ENCODE assay signal across 28 cellular contexts in genomic region chr17:11944587-11944986, GRCh38. TPM values are rescaled to one million over a fixed set of nuclear protein-coding genes. Genes with fewer than 3 reads are reported as not detected.
DNase-seq lines count a peak whose midpoint lies in the region; ATAC-seq, FAIRE-seq and TF ChIP-seq lines count a peak whose summit lies in the region.
"Had no signal": no experiment of that assay in that cellular context is flagged by ENCODE, and none has a peak within 500 bp of the region (broad histone marks: within the 10 kb centered on the region; RNA-seq: fewer than 3 reads in every experiment).

No MANE protein-coding gene starts in this region.

- dilution Hi-C loops in endothelial cell of umbilical vein (cut with MboI; ENCODE audit: extremely low pct_ligation_motif_present, low sequenced_read_pairs), result no loop called here

- FAIRE-seq in endothelial cell of umbilical vein (lab: Jason Lieb, UNC), result no peak
- FAIRE-seq: endometrium, TTC549 had no signal

- BruUV-seq in PC-3 (replicated peaks; lab: Mats Ljungman, UMichigan), result no TSS peak
- no TSS peak for BruUV-seq in endothelial cell of umbilical vein (replicated peaks; lab: Mats Ljungman, UMichigan)

- TF ChIP-seq CTCF in PC-3 (conservative IDR thresholded peaks at IDR 0.05; ENCODE audit: low read depth, low read length) (no peak), endothelial cell of umbilical vein (IDR thresholded peaks at IDR 0.05; ENCODE audit: extremely low read depth in 1 of 2, insufficient read depth in 1 of 2, low read depth in 1 of 2, low read length in 2 of 2) (no peak)

- H3K9ac ChIP-seq in PC-3 (ENCODE audit: low read length) (no peak overlapping the region), endothelial cell of umbilical vein (replicated peaks; ENCODE audit: extremely low read depth, insufficient read depth, low read length) (no peak overlapping the region), Karpas-422 (ENCODE audit: low read length) (no peak overlapping the region)
- H3K9ac ChIP-seq: BLaER1, parathyroid adenoma had no signal

- DNase-seq in ELR (ENCODE audit: low read depth) (peak; percentile 45), PC-3 (peak; percentile 81), endothelial cell of umbilical vein (ENCODE audit: low read depth, low spot score) (no peak), kidney tubule cell (ENCODE audit: low spot score) (peak; percentile 55), Karpas-422 (no peak), Right ventricle myocardium inferior (ENCODE audit: missing footprints) (no peak), SIG-M5 treated with dmso at 0.1 percent for 504 hours (lab: John Stamatoyannopoulos, UW; ENCODE audit: unreplicated experiment) (no peak)
- DNase-seq: activated CD4-positive, alpha-beta memory T cell treated with anti-CD3 and anti-CD28 coated beads for 36 hours; activated CD8-positive, alpha-beta memory T cell treated with anti-CD3 and anti-CD28 coated beads, Interleukin-2, amount 50 U/mL, for 4 hours; activated naive CD4-positive, alpha-beta T cell treated with anti-CD3 and anti-CD28 coated beads, Interleukin-2, amount 50 U/mL, for 16 hours; amniotic stem cell; DMS79; head of caudate nucleus; kidney glomerular epithelial cell; mucosa of descending colon; NCI-H1105 treated with DMSO at 0.1 percent for 48 hours; NCI-H2029 treated with DMSO at 0.1 percent for 48 hours; NCI-H69; right cardiac atrium; stimulated activated CD4-positive, alpha-beta T cell treated with anti-CD3 and anti-CD28 coated beads, Interleukin-4, amount 100 ng/mL, for 1 hour had no signal

- no peak overlapping the region for H3K4me3 ChIP-seq in PC-3 (ENCODE audit: low read length)
- H3K4me3 ChIP-seq in endothelial cell of umbilical vein (replicated peaks in 1 of 3; ENCODE audit: insufficient read depth in 1 of 3, low read depth in 1 of 3, low read length in 3 of 3), result no peak overlapping the region
- no peak overlapping the region for H3K4me3 ChIP-seq in Karpas-422 (ENCODE audit: low read length)
- H3K4me3 ChIP-seq: BLaER1, lung, mucosa of descending colon, SK-N-MC had no signal

- H3K9me3 ChIP-seq in PC-3 (ENCODE audit: low read length), result no peaks in the 10 kb centered on the region
- H3K9me3 ChIP-seq in endothelial cell of umbilical vein (replicated peaks; ENCODE audit: control insufficient read depth, insufficient read depth, low read length), result no peaks in the 10 kb centered on the region
- no peaks in the 10 kb centered on the region for H3K9me3 ChIP-seq in Karpas-422 (ENCODE audit: low read length)
- H3K9me3 ChIP-seq: BLaER1, mucosa of descending colon had no signal

- no peaks in the 10 kb centered on the region for H4K20me1 ChIP-seq in PC-3 (ENCODE audit: low read length)
- no peaks in the 10 kb centered on the region for H4K20me1 ChIP-seq in endothelial cell of umbilical vein (replicated peaks; ENCODE audit: control insufficient read depth, extremely low read depth, insufficient read depth, low read length)
- H4K20me1 ChIP-seq in Karpas-422 (ENCODE audit: insufficient read depth, low read depth, low read length), result no peaks in the 10 kb centered on the region
- H4K20me1 ChIP-seq: BLaER1 had no signal

- peak; percentile 67 for ATAC-seq in PC-3
- ATAC-seq in GM18502 (IDR thresholded peaks at IDR 0.05; ENCODE audit: poor library complexity, unreplicated experiment), result no peak
- ATAC-seq in Right ventricle myocardium inferior, result no peak
- ATAC-seq: mucosa of descending colon; natural killer cell treated with Interleukin-12 subunit alpha and Interleukin-12 subunit beta and Interleukin-15 and Interleukin-18, amount 100 ng/mL, for 72 hours; right cardiac atrium had no signal

- H3K27me3 ChIP-seq in PC-3 (ENCODE audit: low read length) (peaks cover 5% of the 10 kb centered on the region), endothelial cell of umbilical vein (ENCODE audit: control insufficient read depth in 2 of 2, insufficient read depth in 2 of 2, low read length in 2 of 2) (no peaks in the 10 kb centered on the region), Karpas-422 (ENCODE audit: low read length) (no peaks in the 10 kb centered on the region)
- H3K27me3 ChIP-seq: BLaER1 had no signal

- peaks cover 21% of the 10 kb centered on the region for H3K4me1 ChIP-seq in PC-3 (ENCODE audit: insufficient read depth, low read length)
- H3K4me1 ChIP-seq in endothelial cell of umbilical vein (ENCODE audit: control insufficient read depth, extremely low read depth, insufficient read depth, low read length), result no peaks in the 10 kb centered on the region
- H3K4me1 ChIP-seq in Karpas-422 (ENCODE audit: low read length), result no peaks in the 10 kb centered on the region
- H3K4me1 ChIP-seq: BLaER1, parathyroid adenoma had no signal

- H3K4me2 ChIP-seq in PC-3 (ENCODE audit: low read length) (peak overlapping the region; percentile 4), endothelial cell of umbilical vein (ENCODE audit: insufficient read depth, low read length) (no peak overlapping the region), Karpas-422 (ENCODE audit: low read depth, low read length, poor library complexity, severe bottlenecking) (no peak overlapping the region)
- H3K4me2 ChIP-seq: BLaER1 had no signal

- CTCF ChIA-PET in PC-3 (lab: Charles Lee) (no interaction called here), endothelial cell of umbilical vein (lab: Charles Lee) (interaction anchor here (1.1 to 1.4 kb wide), 2 partner anchors 9 to 10 kb away, joined by 3 to 4 read pairs; no protein-coding TSS in a partner anchor)

- H3K79me2 ChIP-seq in PC-3 (ENCODE audit: low read length) (no peaks in the 10 kb centered on the region), endothelial cell of umbilical vein (ENCODE audit: control insufficient read depth, insufficient read depth, low read length) (no peaks in the 10 kb centered on the region), Karpas-422 (ENCODE audit: low read length) (no peaks in the 10 kb centered on the region)
- H3K79me2 ChIP-seq: parathyroid adenoma had no signal

- no peak for TF ChIP-seq POLR2A in endothelial cell of umbilical vein (IDR thresholded peaks at IDR 0.05; ENCODE audit: low read depth, low read length)

- H2AFZ ChIP-seq in PC-3 (ENCODE audit: low read length) (peak overlapping the region; percentile 39), endothelial cell of umbilical vein (ENCODE audit: low read depth, low read length) (no peak overlapping the region), Karpas-422 (ENCODE audit: low read length) (no peak overlapping the region)
- H2AFZ ChIP-seq: parathyroid adenoma had no signal

- no peaks in the 10 kb centered on the region for H3F3A ChIP-seq in PC-3 (ENCODE audit: low read length, unreplicated experiment)

- POLR2A ChIA-PET in PC-3 (lab: Charles Lee; ENCODE audit: unreplicated experiment), result no interaction called here
- POLR2A ChIA-PET in endothelial cell of umbilical vein (lab: Charles Lee), result no interaction called here

- H3K9me1 ChIP-seq in endothelial cell of umbilical vein (replicated peaks; ENCODE audit: control insufficient read depth, extremely low read depth, insufficient read depth, low read length), result no peaks in the 10 kb centered on the region

- H3K36me3 ChIP-seq in PC-3 (ENCODE audit: low read depth, low read length) (no peaks in the 10 kb centered on the region), endothelial cell of umbilical vein (ENCODE audit: control insufficient read depth in 2 of 2, extremely low read depth in 1 of 2, insufficient read depth in 2 of 2, low read length in 2 of 2) (no peaks in the 10 kb centered on the region), Karpas-422 (ENCODE audit: insufficient read depth, low read length) (no peaks in the 10 kb centered on the region)
- H3K36me3 ChIP-seq: BLaER1 had no signal

- intact Hi-C loops in PC-3 (cut with micrococcal nuclease), result no loop called here
- intact Hi-C loops in endothelial cell of umbilical vein (cut with micrococcal nuclease), result no loop called here
- intact Hi-C loops in Right ventricle myocardium inferior (cut with DNase I), result no loop called here

- H3K27ac ChIP-seq in PC-3 (ENCODE audit: low read length) (no peak overlapping the region), endothelial cell of umbilical vein (ENCODE audit: insufficient read depth, low read depth, low read length) (no peak overlapping the region), Karpas-422 (ENCODE audit: low read length) (no peak overlapping the region)
- H3K27ac ChIP-seq: BLaER1, parathyroid adenoma, SK-N-MC had no signal

- H3K9me2 ChIP-seq in PC-3 (replicated peaks; ENCODE audit: low read length) (no peaks in the 10 kb centered on the region), Karpas-422 (replicated peaks; ENCODE audit: insufficient read depth, low read length) (no peaks in the 10 kb centered on the region)

TF ChIP-seq in endothelial cell of umbilical vein, 7 proteins besides CTCF, POLR2A, EP300 and RAD21:
- TF ChIP-seq GATA2 (IDR thresholded peaks at IDR 0.05; ENCODE audit: insufficient read depth, insufficient read length, low read depth, low read length) (peak; percentile 61), MAX (IDR thresholded peaks at IDR 0.05; ENCODE audit: insufficient read depth, insufficient read length) (no peak), POLR2AphosphoS5 (IDR thresholded peaks at IDR 0.05; ENCODE audit: insufficient read depth, low read depth, low read length) (no peak), JUN (IDR thresholded peaks at IDR 0.05; ENCODE audit: borderline replicate concordance, insufficient read depth, insufficient read length, low read depth) (no peak), FOS (IDR thresholded peaks at IDR 0.05; ENCODE audit: borderline replicate concordance, insufficient read depth, low read length) (peak; percentile 5), MYC (IDR thresholded peaks at IDR 0.05; ENCODE audit: low read depth, low read length) (no peak), EZH2 (IDR thresholded peaks at IDR 0.05; ENCODE audit: borderline replicate concordance, low read depth, low read length, severe bottlenecking) (no peak)

RNA-seq across cellular contexts. Expression of gene ZNF18, which starts 52.7 kb away (rescaled TPM):
- total RNA-seq in PC-3 (2014; rRNA removed), result 7.4 and 10.1 TPM in 2 replicates
- total RNA-seq in endothelial cell of umbilical vein, result 4.2 and 5.8 TPM in 2 replicates
- 2.3 and 2.4 TPM in 2 replicates for polyA plus RNA-seq in endothelial cell of umbilical vein
- 3.4 and 3.7 TPM in 2 replicates for polyA plus RNA-seq in endothelial cell of umbilical vein (2011; cell fraction: cytosol; rRNA removed)
- polyA plus RNA-seq in endothelial cell of umbilical vein (2011; cell fraction: nucleus; rRNA removed), result 8.5 and 9.4 TPM in 2 replicates
- 4.7 and 6.2 TPM in 2 replicates for polyA plus RNA-seq in endothelial cell of umbilical vein (2012)
- polyA minus RNA-seq in endothelial cell of umbilical vein, result 6.3 and 7.5 TPM in 2 replicates
- 0.82 TPM for polyA minus RNA-seq in endothelial cell of umbilical vein (2011; cell fraction: cytosol; rRNA and poly(A)+ RNA removed)
- 2.0 and 3.2 TPM in 2 replicates for polyA minus RNA-seq in endothelial cell of umbilical vein (2011; cell fraction: nucleus; rRNA and poly(A)+ RNA removed)
- 13.9 and 15.4 TPM in 2 replicates for total RNA-seq in Karpas-422 (2014; rRNA removed; shearing (Covaris generic); ENCODE audit: low replicate concordance)
- 4.5 TPM for total RNA-seq in Right ventricle myocardium inferior

Comparison
In these comparisons a context has a peak if more than half of its experiments do, and no peak if none do; other contexts are left out.
1. DNase-seq: peak in ELR (single experiment), PC-3 (single experiment) and kidney tubule cell (single experiment); none in endothelial cell of umbilical vein (single experiment), Karpas-422 (single experiment), Right ventricle myocardium inferior (single experiment) and SIG-M5 treated with dmso at 0.1 percent for 504 hours (single experiment).